Comparison of ENCODE assay signal across 9 cellular contexts in genomic region chr17:2070241-2071023, GRCh38. TPM values are rescaled to one million over a fixed set of nuclear protein-coding genes. Genes with fewer than 3 reads are reported as not detected.
DNase-seq lines count a peak whose midpoint lies in the region; ATAC-seq lines count a peak whose summit lies in the region.
"Had no signal": no experiment of that assay in that cellular context is flagged by ENCODE, and none has a peak within 500 bp of the region (broad histone marks: within the 10 kb centered on the region; RNA-seq: fewer than 3 reads in every experiment).

No MANE protein-coding gene starts in this region.

- peak; percentile 80 for ATAC-seq in HG02943 (IDR thresholded peaks at IDR 0.05; ENCODE audit: low read depth, unreplicated experiment)

- H3K27me3 Mint-ChIP-seq in activated CD4-positive, alpha-beta T cell treated with anti-CD3 and anti-CD28 coated beads, Interleukin-2, amount 10 ng/mL, durations not matched to agents 7 days and 5 days: no peaks in the 10 kb centered on the region

- CTCF ChIA-PET in activated CD4-positive, alpha-beta T cell treated with anti-CD3 and anti-CD28 coated beads, Interleukin-2, amount 10 ng/mL, durations not matched to agents 7 days and 5 days (lab: Charles Lee): interaction anchor here (0.8 to 8.9 kb wide), 13 partner anchors 12 to 212 kb away, joined by 3 to 110 read pairs (median 4); partner anchors contain the start of gene HIC1

- H3K36me3 Mint-ChIP-seq in activated CD4-positive, alpha-beta T cell treated with anti-CD3 and anti-CD28 coated beads, Interleukin-2, amount 10 ng/mL, durations not matched to agents 7 days and 5 days (ENCODE audit: low read depth): peaks cover 51% of the 10 kb centered on the region

- no peak overlapping the region for H3K9ac ChIP-seq in mesendoderm (ENCODE audit: low read length)

- H3K79me2 ChIP-seq in mesendoderm (ENCODE audit: control insufficient read depth, insufficient read depth, low read length): no peaks in the 10 kb centered on the region

- H2AK5ac ChIP-seq in mesendoderm (ENCODE audit: low read length): no peak overlapping the region

- no peak overlapping the region for H3K4ac ChIP-seq in mesendoderm (ENCODE audit: low read depth, low read length)

- H4K5ac ChIP-seq in mesendoderm (ENCODE audit: low read length): no peak overlapping the region

- H3K4me3 ChIP-seq in mesendoderm (ENCODE audit: low read length) (no peak overlapping the region), HAP-1 (no peak overlapping the region)
- H3K4me3 ChIP-seq: ovary had no signal

- no peak overlapping the region for H3K4me2 ChIP-seq in mesendoderm (ENCODE audit: low read length)

- peak overlapping the region; percentile 74 for H3K27ac Mint-ChIP-seq in activated CD4-positive, alpha-beta T cell treated with anti-CD3 and anti-CD28 coated beads, Interleukin-2, amount 10 ng/mL, durations not matched to agents 7 days and 5 days

- no peaks in the 10 kb centered on the region for H3K27me3 ChIP-seq in mesendoderm (ENCODE audit: insufficient read depth, low read length, poor library complexity)
- H3K27me3 ChIP-seq in HAP-1 (ENCODE audit: low read depth): no peaks in the 10 kb centered on the region
- H3K27me3 ChIP-seq: ovary had no signal

- H3K23ac ChIP-seq in mesendoderm (ENCODE audit: low read length): no peak overlapping the region

- no CpG with 5 or more reads among the region's 13 CpGs for WGBS in mesendoderm (ENCODE audit: extremely low coverage, insufficient coverage, low lambda C conversion rate)

- H3K4me1 ChIP-seq in mesendoderm (ENCODE audit: control insufficient read depth, low read depth, low read length) (no peaks in the 10 kb centered on the region), HAP-1 (no peaks in the 10 kb centered on the region)

- no peak overlapping the region for H4K8ac ChIP-seq in mesendoderm (ENCODE audit: low read depth, low read length)

- DNase-seq in activated T-cell treated with anti-CD3 and anti-CD28 coated beads for 24 hours (ENCODE audit: low read depth) (peak; percentile 65), activated T-cell treated with anti-CD3 and anti-CD28 coated beads for 4 hours (no peak), mesendoderm (peak; percentile 77), HAP-1 (ENCODE audit: low spot score in 2 of 2) (no peak), AG08396 (ENCODE audit: low spot score) (no peak), amygdala (lab: John Stamatoyannopoulos, UW) (no peak)
- DNase-seq in activated CD4-positive, alpha-beta T cell treated with anti-CD3 and anti-CD28 coated beads, Interleukin-2, amount 10 ng/mL, durations not matched to agents 7 days and 5 days: peak; percentile 76

- H3K36me3 ChIP-seq in mesendoderm (ENCODE audit: control insufficient read depth, insufficient read depth, low read length) (no peaks in the 10 kb centered on the region), HAP-1 (replicated peaks) (peaks cover 10% of the 10 kb centered on the region)
- H3K36me3 ChIP-seq: ovary had no signal

- peaks cover 65% of the 10 kb centered on the region for H3K4me1 Mint-ChIP-seq in activated CD4-positive, alpha-beta T cell treated with anti-CD3 and anti-CD28 coated beads, Interleukin-2, amount 10 ng/mL, durations not matched to agents 7 days and 5 days

- H3K9me3 Mint-ChIP-seq in activated CD4-positive, alpha-beta T cell treated with anti-CD3 and anti-CD28 coated beads, Interleukin-2, amount 10 ng/mL, durations not matched to agents 7 days and 5 days: no peaks in the 10 kb centered on the region

- no peak overlapping the region for H2BK120ac ChIP-seq in mesendoderm (ENCODE audit: low read depth, low read length)

- no peak overlapping the region for H3K18ac ChIP-seq in mesendoderm (ENCODE audit: low read length)

- H3K56ac ChIP-seq in mesendoderm (ENCODE audit: low read length): no peak overlapping the region

- H3K9me3 ChIP-seq in HAP-1: no peaks in the 10 kb centered on the region
- H3K9me3 ChIP-seq: ovary had no signal

- H3K27ac ChIP-seq in mesendoderm (ENCODE audit: low read depth, low read length): no peak overlapping the region

- POLR2A ChIA-PET in activated CD4-positive, alpha-beta T cell treated with anti-CD3 and anti-CD28 coated beads, Interleukin-2, amount 10 ng/mL, durations not matched to agents 7 days and 5 days (lab: Charles Lee): interaction anchor here (0.7 to 0.9 kb wide), 2 partner anchors 24 to 183 kb away, joined by 3 to 4 read pairs; no protein-coding TSS in a partner anchor

- no peak overlapping the region for H2BK15ac ChIP-seq in mesendoderm (replicated peaks; ENCODE audit: low read depth)

- no peaks in the 10 kb centered on the region for H3K79me1 ChIP-seq in mesendoderm (ENCODE audit: low read length)

- H2BK5ac ChIP-seq in mesendoderm (ENCODE audit: low read length): no peak overlapping the region

- in situ Hi-C loops in HAP-1 (cut with MboI; ENCODE audit: low sequenced_read_pairs): no loop called here

- H3K4me3 Mint-ChIP-seq in activated CD4-positive, alpha-beta T cell treated with anti-CD3 and anti-CD28 coated beads, Interleukin-2, amount 10 ng/mL, durations not matched to agents 7 days and 5 days: no peak overlapping the region

RNA-seq across cellular contexts. Expression of gene HIC1, which starts 15.5 kb away (rescaled TPM):
- total RNA-seq in activated CD4-positive, alpha-beta T cell treated with anti-CD3 and anti-CD28 coated beads, Interleukin-2, amount 10 ng/mL, durations not matched to agents 7 days and 5 days: 10 to 100 TPM; 29.0 to 31.0 TPM
- polyA plus RNA-seq in mesendoderm (2013, experiment 1 of 2): 0.10 TPM
- 0.10 TPM for polyA plus RNA-seq in mesendoderm (2013, experiment 2 of 2)

RNA-seq across cellular contexts. Expression of gene OVCA2, which starts 28.6 kb away (rescaled TPM):
- total RNA-seq in activated CD4-positive, alpha-beta T cell treated with anti-CD3 and anti-CD28 coated beads, Interleukin-2, amount 10 ng/mL, durations not matched to agents 7 days and 5 days: 10 to 100 TPM; 36.8 to 37.9 TPM
- polyA plus RNA-seq in mesendoderm (2013, experiment 1 of 2): 43.4 TPM
- 43.4 TPM for polyA plus RNA-seq in mesendoderm (2013, experiment 2 of 2)

RNA-seq across cellular contexts. Expression of gene DPH1, which starts 40.5 kb away (rescaled TPM):
- 10 to 100 TPM; 31.3 to 37.8 TPM for total RNA-seq in activated CD4-positive, alpha-beta T cell treated with anti-CD3 and anti-CD28 coated beads, Interleukin-2, amount 10 ng/mL, durations not matched to agents 7 days and 5 days
- polyA plus RNA-seq in mesendoderm (2013, experiment 1 of 2): 20.0 TPM
- 19.3 TPM for polyA plus RNA-seq in mesendoderm (2013, experiment 2 of 2)

RNA-seq across cellular contexts. Expression of gene RTN4RL1, which starts 45.3 kb away (rescaled TPM):
- total RNA-seq in activated CD4-positive, alpha-beta T cell treated with anti-CD3 and anti-CD28 coated beads, Interleukin-2, amount 10 ng/mL, durations not matched to agents 7 days and 5 days: under 1 TPM; 0.19 to 0.20 TPM
- 0.20 TPM for polyA plus RNA-seq in mesendoderm (2013, experiment 1 of 2)
- 0.14 TPM for polyA plus RNA-seq in mesendoderm (2013, experiment 2 of 2)

Comparison
In these comparisons a context has a peak if more than half of its experiments do, and no peak if none do; other contexts are left out.
1. DNase-seq: peak in activated T-cell treated with anti-CD3 and anti-CD28 coated beads for 24 hours (single experiment), activated CD4-positive, alpha-beta T cell treated with anti-CD3 and anti-CD28 coated beads, Interleukin-2, amount 10 ng/mL, durations not matched to agents 7 days and 5 days (single experiment) and mesendoderm (single experiment); none in activated T-cell treated with anti-CD3 and anti-CD28 coated beads for 4 hours (single experiment), HAP-1 (0 of 2), AG08396 (single experiment) and amygdala (0 of 56).